10 cellular contexts compared by ENCODE assay signal in the genomic region with DNA sequence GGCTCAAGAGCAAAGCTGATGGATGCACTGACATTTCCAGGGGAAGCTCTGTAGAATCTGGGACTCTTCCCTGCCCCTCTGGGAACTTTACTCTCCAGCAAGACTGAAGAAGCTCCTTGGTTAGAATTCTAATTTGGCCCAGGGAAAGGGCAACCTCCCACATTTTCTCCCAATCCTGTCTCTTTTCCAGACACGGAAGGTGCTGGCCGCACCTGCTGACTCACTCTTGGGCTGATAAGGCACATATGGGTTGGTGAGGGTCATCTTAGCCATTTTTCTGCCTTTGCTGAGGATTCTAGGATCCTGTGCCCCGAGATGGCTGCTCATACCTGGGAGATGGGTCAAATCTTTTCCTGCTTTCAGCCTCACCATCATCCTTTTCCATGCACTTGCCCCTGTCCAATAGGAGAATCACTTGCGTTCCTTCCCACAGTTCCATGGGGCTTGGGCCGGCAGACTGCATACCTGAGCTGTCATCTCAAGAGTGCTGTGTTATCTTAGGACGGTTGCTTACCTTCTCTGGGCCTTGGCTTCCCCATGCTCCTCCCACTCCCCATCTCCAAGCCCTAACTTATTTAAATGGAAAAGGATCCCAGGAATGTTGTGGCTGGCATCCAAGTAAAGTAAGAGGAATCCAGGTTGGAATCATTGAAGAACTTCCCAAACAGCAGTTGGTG. TPM values are rescaled to one million over a fixed set of nuclear protein-coding genes. Genes with fewer than 3 reads are reported as not detected.
DNase-seq lines count a peak whose midpoint lies in the region; ATAC-seq and TF ChIP-seq lines count a peak whose summit lies in the region.
"Had no signal": no experiment of that assay in that cellular context is flagged by ENCODE, and none has a peak within 500 bp of the region (broad histone marks: within the 10 kb centered on the region; RNA-seq: fewer than 3 reads in every experiment).

No MANE protein-coding gene starts in this region.

- H3K27ac ChIP-seq in brain microvascular endothelial cell (no peak overlapping the region), skin epidermis (peak overlapping the region in 14 of 21 experiments; percentile 39 to 80 (median 73))

- no peaks in the 10 kb centered on the region for H3K9me3 Mint-ChIP-seq in stimulated activated naive B cell treated with anti-CD40 and anti-IgM and Interleukin-4, amounts not matched to agents 10 μg/mL and 1 μg/mL and 100 μg/mL, for 72 hours
- H3K9me3 Mint-ChIP-seq: activated CD4-positive, alpha-beta memory T cell treated with anti-CD3 and anti-CD28 coated beads for 36 hours had no signal

- no peak overlapping the region for H3K4me3 Mint-ChIP-seq in stimulated activated naive B cell treated with anti-CD40 and anti-IgM and Interleukin-4, amounts not matched to agents 10 μg/mL and 1 μg/mL and 100 μg/mL, for 72 hours
- H3K4me3 Mint-ChIP-seq: activated CD4-positive, alpha-beta memory T cell treated with anti-CD3 and anti-CD28 coated beads for 36 hours had no signal

- in situ Hi-C loops in brain microvascular endothelial cell (cut with HindIII; ENCODE audit: low pct_ligation_motif_present, low sequenced_read_pairs), result no loop called here

- DNase-seq in EL, result peak; percentile 70
- DNase-seq in brain microvascular endothelial cell, result no peak
- DNase-seq in islet precursor cell, result peak; percentile 70
- no peak for DNase-seq in pons (ENCODE audit: low spot score)
- no peak for DNase-seq in cerebellum (ENCODE audit: low spot score)
- no peak for DNase-seq in stimulated activated naive B cell treated with anti-CD40 and anti-IgM and Interleukin-4, amounts not matched to agents 10 μg/mL and 1 μg/mL and 100 μg/mL, for 72 hours
- DNase-seq: activated CD4-positive, alpha-beta memory T cell treated with anti-CD3 and anti-CD28 coated beads for 36 hours; effector CD4-positive, alpha-beta T cell had no signal

- no peaks in the 10 kb centered on the region for H3K36me3 ChIP-seq in brain microvascular endothelial cell (replicated peaks)

- H3K27me3 Mint-ChIP-seq in stimulated activated naive B cell treated with anti-CD40 and anti-IgM and Interleukin-4, amounts not matched to agents 10 μg/mL and 1 μg/mL and 100 μg/mL, for 72 hours, result peaks cover 14 to 25% of the 10 kb centered on the region in 2 donors

- peak overlapping the region; percentile 37 for H3K4me3 ChIP-seq in brain microvascular endothelial cell (ENCODE audit: low read depth, low read length)
- H3K4me3 ChIP-seq in skin epidermis, result peak overlapping the region; percentile 32 to 52 (median 36)

- no peaks in the 10 kb centered on the region for H3K36me3 Mint-ChIP-seq in stimulated activated naive B cell treated with anti-CD40 and anti-IgM and Interleukin-4, amounts not matched to agents 10 μg/mL and 1 μg/mL and 100 μg/mL, for 72 hours
- H3K36me3 Mint-ChIP-seq: activated CD4-positive, alpha-beta memory T cell treated with anti-CD3 and anti-CD28 coated beads for 36 hours had no signal

- peaks cover 6 to 7% of the 10 kb centered on the region in 2 donors for H3K4me1 Mint-ChIP-seq in stimulated activated naive B cell treated with anti-CD40 and anti-IgM and Interleukin-4, amounts not matched to agents 10 μg/mL and 1 μg/mL and 100 μg/mL, for 72 hours

- H3K27me3 ChIP-seq in brain microvascular endothelial cell (replicated peaks), result no peaks in the 10 kb centered on the region

- ATAC-seq in HG03469 (IDR thresholded peaks at IDR 0.05; ENCODE audit: unreplicated experiment), result no peak
- no peak for ATAC-seq in stimulated activated naive B cell treated with anti-CD40 and anti-IgM and Interleukin-4, amounts not matched to agents 10 μg/mL and 1 μg/mL and 100 μg/mL, for 72 hours (replicated peaks)

- TF ChIP-seq CTCF in brain microvascular endothelial cell (IDR thresholded peaks at IDR 0.05; ENCODE audit: low read depth, low read length, missing control alignments), result no peak

- no peak overlapping the region for H3K27ac Mint-ChIP-seq in stimulated activated naive B cell treated with anti-CD40 and anti-IgM and Interleukin-4, amounts not matched to agents 10 μg/mL and 1 μg/mL and 100 μg/mL, for 72 hours
- H3K27ac Mint-ChIP-seq: activated CD4-positive, alpha-beta memory T cell treated with anti-CD3 and anti-CD28 coated beads for 36 hours had no signal

RNA-seq across cellular contexts. Expression of a gene that starts 1.3 kb away (rescaled TPM):
- total RNA-seq in cerebellum, result 4.5 TPM
- total RNA-seq: activated CD4-positive, alpha-beta memory T cell treated with anti-CD3 and anti-CD28 coated beads for 36 hours had no signal

RNA-seq across cellular contexts. Expression of a gene that starts 39.8 kb away (rescaled TPM):
- 0.64 TPM for total RNA-seq in cerebellum
- total RNA-seq: activated CD4-positive, alpha-beta memory T cell treated with anti-CD3 and anti-CD28 coated beads for 36 hours had no signal

Comparison
In these comparisons a context has a peak if more than half of its experiments do, and no peak if none do; other contexts are left out.
1. DNase-seq: peak in EL (single experiment) and islet precursor cell (single experiment); none in brain microvascular endothelial cell (single experiment), pons (single experiment), cerebellum (single experiment) and stimulated activated naive B cell treated with anti-CD40 and anti-IgM and Interleukin-4, amounts not matched to agents 10 μg/mL and 1 μg/mL and 100 μg/mL, for 72 hours (single experiment).